14 cellular contexts compared by ENCODE assay signal in genomic region chr2:208356846-208357574, GRCh38. TPM values are rescaled to one million over a fixed set of nuclear protein-coding genes. Genes with fewer than 3 reads are reported as not detected.
DNase-seq lines count a peak whose midpoint lies in the region; ATAC-seq and TF ChIP-seq lines count a peak whose summit lies in the region.
"Had no signal": no experiment of that assay in that cellular context is flagged by ENCODE, and none has a peak within 500 bp of the region (broad histone marks: within the 10 kb centered on the region; RNA-seq: fewer than 3 reads in every experiment).

No MANE protein-coding gene starts in this region.

- DNase-seq in CD8-positive, alpha-beta T cell, result no peak
- DNase-seq in LHCN-M2 (ENCODE audit: low read depth) (peak; percentile 40), naive B cell (no peak), NCI-H524 treated with DMSO at 0.1 percent for 48 hours (lab: John Stamatoyannopoulos, UW) (no peak)
- no peak for DNase-seq in central memory CD8-positive, alpha-beta T cell (ENCODE audit: low spot score in 2 of 2)
- no peak for DNase-seq in activated CD4-positive, alpha-beta T cell treated with anti-CD3 and anti-CD28 coated beads, Interleukin-2, amount 10 ng/mL, durations not matched to agents 24 days and 14 days
- DNase-seq in stimulated activated CD4-positive, alpha-beta T cell treated with anti-CD3 and anti-CD28 coated beads, Interleukin-2, amount 100 ng/mL, for 48 hours, result no peak
- DNase-seq: Kasumi-1, midbrain, NCI-H2081 treated with DMSO at 0.1 percent for 48 hours had no signal

- H3K36me3 Mint-ChIP-seq in CD8-positive, alpha-beta T cell, result peaks cover 57% of the 10 kb centered on the region
- peaks cover 41% of the 10 kb centered on the region for H3K36me3 Mint-ChIP-seq in central memory CD8-positive, alpha-beta T cell (ENCODE audit: insufficient read depth)
- H3K36me3 Mint-ChIP-seq in naive B cell, result peaks cover 5 to 14% of the 10 kb centered on the region in 2 donors
- H3K36me3 Mint-ChIP-seq in activated CD4-positive, alpha-beta T cell treated with anti-CD3 and anti-CD28 coated beads, Interleukin-2, amount 10 ng/mL, durations not matched to agents 24 days and 14 days (ENCODE audit: low read depth), result peaks cover 43% of the 10 kb centered on the region

- H3K4me1 ChIP-seq in CD8-positive, alpha-beta T cell (ENCODE audit: insufficient read depth, low read length), result no peaks in the 10 kb centered on the region

- H3K27me3 ChIP-seq in CD8-positive, alpha-beta T cell (ENCODE audit: insufficient read depth, low read length), result no peaks in the 10 kb centered on the region

- intact Hi-C loops in CD8-positive, alpha-beta T cell (cut with DNase I, micrococcal nuclease), result no loop called here
- intact Hi-C loops in activated CD4-positive, alpha-beta T cell treated with anti-CD3 and anti-CD28 coated beads, Interleukin-2, amount 10 ng/mL, durations not matched to agents 24 days and 14 days (cut with micrococcal nuclease), result no loop called here

- H3K36me3 ChIP-seq in CD8-positive, alpha-beta T cell (ENCODE audit: insufficient read depth, low read length), result peaks cover 25% of the 10 kb centered on the region

- TF ChIP-seq CTCF in CD8-positive, alpha-beta T cell (IDR thresholded peaks at IDR 0.05), result no peak

- no peak overlapping the region for H3K27ac ChIP-seq in CD8-positive, alpha-beta T cell (ENCODE audit: low read depth, low read length)

- peaks cover 5% of the 10 kb centered on the region for H3K4me1 Mint-ChIP-seq in CD8-positive, alpha-beta T cell (ENCODE audit: low read depth)
- no peaks in the 10 kb centered on the region for H3K4me1 Mint-ChIP-seq in central memory CD8-positive, alpha-beta T cell
- peaks cover 0 to 7% (median 0%) of the 10 kb centered on the region in 3 donors for H3K4me1 Mint-ChIP-seq in naive B cell
- H3K4me1 Mint-ChIP-seq in activated CD4-positive, alpha-beta T cell treated with anti-CD3 and anti-CD28 coated beads, Interleukin-2, amount 10 ng/mL, durations not matched to agents 24 days and 14 days, result peaks cover 2% of the 10 kb centered on the region

- no peaks in the 10 kb centered on the region for H3K9me3 ChIP-seq in CD8-positive, alpha-beta T cell (ENCODE audit: low read length)

- no peak for ATAC-seq in CD8-positive, alpha-beta T cell
- ATAC-seq in central memory CD8-positive, alpha-beta T cell (replicated peaks; ENCODE audit: extremely low read depth, poor library complexity, severe bottlenecking), result no peak
- peak in 1 of 2 donors; percentile 44 for ATAC-seq in naive B cell (ENCODE audit: low read depth in 2 of 2)
- no peak for ATAC-seq in GM19324 (IDR thresholded peaks at IDR 0.05; ENCODE audit: low FRiP score, unreplicated experiment)
- ATAC-seq: activated CD4-positive, CD25-positive, alpha-beta regulatory T cell treated with anti-CD3 and anti-CD28 coated beads, Interleukin-2, amount 50 U/mL, for 24 hours had no signal

- no peaks in the 10 kb centered on the region for H3K9me3 Mint-ChIP-seq in CD8-positive, alpha-beta T cell
- no peaks in the 10 kb centered on the region for H3K9me3 Mint-ChIP-seq in central memory CD8-positive, alpha-beta T cell
- H3K9me3 Mint-ChIP-seq in naive B cell, result peaks cover 0 to 3% (median 0%) of the 10 kb centered on the region in 7 donors
- H3K9me3 Mint-ChIP-seq in activated CD4-positive, alpha-beta T cell treated with anti-CD3 and anti-CD28 coated beads, Interleukin-2, amount 10 ng/mL, durations not matched to agents 24 days and 14 days, result no peaks in the 10 kb centered on the region
- H3K9me3 Mint-ChIP-seq: activated T-helper 2 cell treated with anti-CD3 and anti-CD28 coated beads, Interferon-gamma antibody, Interleukin-2, Interleukin-4, amounts not matched to agents 10 μg/mL and 5 μg/mL and 100 μg/mL, durations not matched to agents 14 hours and 24 hours and 36 hours had no signal

- H3K27me3 Mint-ChIP-seq in CD8-positive, alpha-beta T cell (ENCODE audit: low read depth), result no peaks in the 10 kb centered on the region
- H3K27me3 Mint-ChIP-seq in central memory CD8-positive, alpha-beta T cell, result no peaks in the 10 kb centered on the region
- no peaks in the 10 kb centered on the region for H3K27me3 Mint-ChIP-seq in naive B cell
- no peaks in the 10 kb centered on the region for H3K27me3 Mint-ChIP-seq in activated CD4-positive, alpha-beta T cell treated with anti-CD3 and anti-CD28 coated beads, Interleukin-2, amount 10 ng/mL, durations not matched to agents 24 days and 14 days

- POLR2A ChIA-PET in CD8-positive, alpha-beta T cell (lab: Charles Lee), result no interaction called here

- H3K4me3 ChIP-seq in CD8-positive, alpha-beta T cell (ENCODE audit: low read depth, low read length), result no peak overlapping the region

- CTCF ChIA-PET in CD8-positive, alpha-beta T cell (lab: Charles Lee), result no interaction called here

- peak overlapping the region; percentile 74 for H3K27ac Mint-ChIP-seq in CD8-positive, alpha-beta T cell
- peak overlapping the region; percentile 38 for H3K27ac Mint-ChIP-seq in central memory CD8-positive, alpha-beta T cell (ENCODE audit: low read depth)
- H3K27ac Mint-ChIP-seq in naive B cell, result peak overlapping the region; percentile 38 to 92 (median 72)
- no peak overlapping the region for H3K27ac Mint-ChIP-seq in activated CD4-positive, alpha-beta T cell treated with anti-CD3 and anti-CD28 coated beads, Interleukin-2, amount 10 ng/mL, durations not matched to agents 24 days and 14 days
- H3K27ac Mint-ChIP-seq: activated T-helper 2 cell treated with anti-CD3 and anti-CD28 coated beads, Interferon-gamma antibody, Interleukin-2, Interleukin-4, amounts not matched to agents 10 μg/mL and 5 μg/mL and 100 μg/mL, durations not matched to agents 14 hours and 24 hours and 36 hours had no signal

- H3K4me3 Mint-ChIP-seq in CD8-positive, alpha-beta T cell, result no peak overlapping the region
- no peak overlapping the region for H3K4me3 Mint-ChIP-seq in central memory CD8-positive, alpha-beta T cell
- H3K4me3 Mint-ChIP-seq in naive B cell, result no peak overlapping the region
- H3K4me3 Mint-ChIP-seq in activated CD4-positive, alpha-beta T cell treated with anti-CD3 and anti-CD28 coated beads, Interleukin-2, amount 10 ng/mL, durations not matched to agents 24 days and 14 days, result no peak overlapping the region

RNA-seq across cellular contexts. Expression of gene PTH2R, which starts 49.6 kb away (rescaled TPM):
- not detected for total RNA-seq in CD8-positive, alpha-beta T cell
- not detected in 2 replicates for total RNA-seq in LHCN-M2 (2014; rRNA removed)
- not detected for polyA plus RNA-seq in LHCN-M2 (2012)
- polyA plus RNA-seq in naive B cell (ENCODE audit: low read depth in 6 of 6), result under 1 TPM in 4 of 6 donors, not detected in 2; 0.09 to 0.42 (median 0.23) TPM
- total RNA-seq in activated CD4-positive, alpha-beta T cell treated with anti-CD3 and anti-CD28 coated beads, Interleukin-2, amount 10 ng/mL, durations not matched to agents 24 days and 14 days, result 0.07 TPM in 2 replicates
- total RNA-seq: pulmonary artery endothelial cell had no signal
